19 cellular contexts compared by ENCODE assay signal in genomic region chr7:153470004-153470671, GRCh38.
A peak's percentile ranks its signal among the peaks of the same experiment; 100 is the strongest.
DNase-seq lines count a peak whose midpoint lies in the region; ATAC-seq, FAIRE-seq and TF ChIP-seq lines count a peak whose summit lies in the region.
"Had no signal": no experiment of that assay in that cellular context is flagged by ENCODE, and none has a peak within 500 bp of the region (broad histone marks: within the 10 kb centered on the region; RNA-seq: fewer than 3 reads in every experiment).

No MANE protein-coding gene starts in this region.

- DNase-seq in heart left ventricle: no peak
- no peak for DNase-seq in right atrium auricular region (ENCODE audit: low spot score)
- peak; percentile 82 for DNase-seq in esophagus muscularis mucosa (ENCODE audit: extremely low spot score)
- peak in 1 of 3 donors; percentile 61 for DNase-seq in right cardiac atrium
- DNase-seq in thyroid gland: peak; percentile 59 to 62
- DNase-seq in frontal cortex (ENCODE audit: low spot score in 2 of 2): no peak
- DNase-seq: C1 segment of cervical spinal cord; Calu3; CD4-positive, alpha-beta memory T cell; COR-L47; DMS53; DMS79 treated with DMSO at 0.1 percent for 48 hours; GOT3; HCEC 1CT had no signal

- no peak for TF ChIP-seq POLR2A in heart left ventricle (IDR thresholded peaks at IDR 0.05)
- no peak for TF ChIP-seq POLR2A in esophagus muscularis mucosa (IDR thresholded peaks at IDR 0.05; ENCODE audit: low read depth)
- no peak for TF ChIP-seq POLR2A in thyroid gland (IDR thresholded peaks at IDR 0.05)

- no peak for TF ChIP-seq CTCF in heart left ventricle (IDR thresholded peaks at IDR 0.05)
- no peak for TF ChIP-seq CTCF in right atrium auricular region (IDR thresholded peaks at IDR 0.05)
- no peak for TF ChIP-seq CTCF in esophagus muscularis mucosa (IDR thresholded peaks at IDR 0.05)
- TF ChIP-seq CTCF in thyroid gland (IDR thresholded peaks at IDR 0.05): no peak

- no peak for FAIRE-seq in frontal cortex (lab: Jason Lieb, UNC)
- FAIRE-seq: G401.6, GM12892, H54 had no signal

- no peaks in the 10 kb centered on the region for H3K9me3 ChIP-seq in heart left ventricle
- no peaks in the 10 kb centered on the region for H3K9me3 ChIP-seq in right atrium auricular region
- H3K9me3 ChIP-seq in esophagus muscularis mucosa: no peaks in the 10 kb centered on the region
- H3K9me3 ChIP-seq in right cardiac atrium (ENCODE audit: control insufficient read depth, low read length): no peaks in the 10 kb centered on the region
- H3K9me3 ChIP-seq in thyroid gland: no peaks in the 10 kb centered on the region

- H3K27me3 ChIP-seq in heart left ventricle (peaks cover 0 to 5% (median 0%) of the 10 kb centered on the region in 9 donors), right atrium auricular region (no peaks in the 10 kb centered on the region), esophagus muscularis mucosa (no peaks in the 10 kb centered on the region), right cardiac atrium (ENCODE audit: control insufficient read depth, insufficient read depth) (no peaks in the 10 kb centered on the region), thyroid gland (no peaks in the 10 kb centered on the region)

- intact Hi-C loops in heart left ventricle (cut with DNase I): loop anchor here in 1 of 10 donors (5.0 kb wide), 1 partner anchor 52 kb away; no protein-coding TSS in a partner anchor
- intact Hi-C loops in esophagus muscularis mucosa (cut with DNase I): no loop called here
- intact Hi-C loops in right cardiac atrium (cut with DNase I): no loop called here
- intact Hi-C loops in thyroid gland (cut with DNase I): no loop called here

- no peak for TF ChIP-seq EP300 in esophagus muscularis mucosa (IDR thresholded peaks at IDR 0.05)

- no peak overlapping the region for H3K27ac ChIP-seq in heart left ventricle
- H3K27ac ChIP-seq in right atrium auricular region: peak overlapping the region in 1 of 2 donors; percentile 13
- H3K27ac ChIP-seq in esophagus muscularis mucosa (replicated peaks in 1 of 4): no peak overlapping the region
- peak overlapping the region; percentile 43 for H3K27ac ChIP-seq in right cardiac atrium (ENCODE audit: low read length)
- no peak overlapping the region for H3K27ac ChIP-seq in thyroid gland

- H3K36me3 ChIP-seq in heart left ventricle (no peaks in the 10 kb centered on the region), right atrium auricular region (no peaks in the 10 kb centered on the region), esophagus muscularis mucosa (no peaks in the 10 kb centered on the region), thyroid gland (no peaks in the 10 kb centered on the region)

- 42 to 51% (median 48%) methylated on average over 5 to 9 of the region's 9 CpGs for WGBS in heart left ventricle, 4 donors
- WGBS in esophagus muscularis mucosa: 80% methylated on average over 9 of the region's 9 CpGs
- 45% methylated on average over 9 of the region's 9 CpGs for WGBS in right cardiac atrium
- 38 to 52% methylated on average over 9 of the region's 9 CpGs for WGBS in thyroid gland, 2 donors

- ATAC-seq in heart left ventricle (peak; percentile 22 to 63 (median 42)), right cardiac atrium (peak; percentile 56 to 73), HG02970 (IDR thresholded peaks at IDR 0.05; ENCODE audit: low FRiP score, unreplicated experiment) (no peak), HG03095 (IDR thresholded peaks at IDR 0.05; ENCODE audit: unreplicated experiment) (no peak)

- H3K4me3 ChIP-seq in heart left ventricle (no peak overlapping the region), right atrium auricular region (no peak overlapping the region), esophagus muscularis mucosa (no peak overlapping the region), right cardiac atrium (ENCODE audit: low read length) (no peak overlapping the region), thyroid gland (replicated peaks in 1 of 3) (no peak overlapping the region)

- H3K4me1 ChIP-seq in heart left ventricle (peaks cover 0 to 4% (median 0%) of the 10 kb centered on the region in 12 donors), right atrium auricular region (no peaks in the 10 kb centered on the region), esophagus muscularis mucosa (peaks cover 0 to 13% (median 8%) of the 10 kb centered on the region in 4 donors), right cardiac atrium (ENCODE audit: control insufficient read depth, insufficient read depth, low read length) (peaks cover 2% of the 10 kb centered on the region), thyroid gland (peaks cover 13 to 40% of the 10 kb centered on the region in 2 donors)

Comparison
In these comparisons a context has a peak if more than half of its experiments do, and no peak if none do; other contexts are left out.
1. ATAC-seq: peak in heart left ventricle (4 of 4) and right cardiac atrium (2 of 2); none in HG02970 (single experiment) and HG03095 (single experiment).
2. DNase-seq: peak in esophagus muscularis mucosa (single experiment) and thyroid gland (2 of 2); none in heart left ventricle (0 of 5), right atrium auricular region (single experiment) and frontal cortex (0 of 2).